8 cellular contexts compared by ENCODE assay signal in genomic region chr13:48094404-48094780, GRCh38. TPM values are rescaled to one million over a fixed set of nuclear protein-coding genes. Genes with fewer than 3 reads are reported as not detected.
DNase-seq lines count a peak whose midpoint lies in the region; ATAC-seq and TF ChIP-seq lines count a peak whose summit lies in the region.

No MANE protein-coding gene starts in this region.

- CTCF ChIA-PET in HEK293T (lab: Yijun Ruan, JAX), result no interaction called here
- CTCF ChIA-PET in naive thymus-derived CD4-positive, alpha-beta T cell (lab: Charles Lee), result interaction anchor here (0.7 to 2.2 kb wide), 7 partner anchors 16 to 208 kb away, joined by 3 to 13 read pairs (median 5); partner anchors contain the start of gene NUDT15

- peaks cover 13 to 26% of the 10 kb centered on the region in 2 donors for H3K4me1 ChIP-seq in naive thymus-derived CD4-positive, alpha-beta T cell (ENCODE audit: control insufficient read depth in 2 of 2, insufficient read depth in 2 of 2, low read length in 2 of 2)

- ATAC-seq in naive thymus-derived CD4-positive, alpha-beta T cell, result peak; percentile 1
- ATAC-seq in HG02571 (IDR thresholded peaks at IDR 0.05; ENCODE audit: unreplicated experiment) (no peak), GM18909 (IDR thresholded peaks at IDR 0.05; ENCODE audit: poor library complexity, unreplicated experiment) (no peak)

- H3K27me3 Mint-ChIP-seq in naive thymus-derived CD4-positive, alpha-beta T cell, result peaks cover 0 to 9% (median 0%) of the 10 kb centered on the region in 5 donors

- intact Hi-C loops in naive thymus-derived CD4-positive, alpha-beta T cell (cut with micrococcal nuclease), result loop anchor here (2.0 to 10.0 kb wide), 7 partner anchors 32 to 1350 kb away; partner anchors contain the start of genes CYSLTR2 (in 2 of the 2), CAB39L (in 1 of the 2), RCBTB2 (in 1 of the 2) and SETDB2 (in 1 of the 2)

- POLR2A ChIA-PET in HEK293T (lab: Yijun Ruan, JAX), result interaction anchor here (0.8 to 2.0 kb wide), 3 partner anchors 16 to 118 kb away, joined by 3 to 7 read pairs (median 4); partner anchors contain the start of gene NUDT15
- POLR2A ChIA-PET in naive thymus-derived CD4-positive, alpha-beta T cell (lab: Charles Lee), result interaction anchor here (0.8 to 2.4 kb wide), 16 partner anchors 12 to 882 kb away, joined by 3 to 14 read pairs (median 5); partner anchors contain the start of genes FNDC3A, ITM2B and NUDT15

- H3K27ac ChIP-seq in SK-N-MC, result 0 out of 2 replicates have a peak overlapping the region, but pooled peaks have one; percentile 6
- peak overlapping the region; percentile 28 for H3K27ac ChIP-seq in epithelial cell of prostate
- H3K27ac ChIP-seq in naive thymus-derived CD4-positive, alpha-beta T cell (ENCODE audit: low read depth, low read length), result peak overlapping the region; percentile 99

- peak overlapping the region; percentile 80 for H3K4me3 ChIP-seq in SK-N-MC
- peak overlapping the region; percentile 90 for H3K4me3 ChIP-seq in naive thymus-derived CD4-positive, alpha-beta T cell (ENCODE audit: low read length)

- no peaks in the 10 kb centered on the region for H3K36me3 ChIP-seq in SK-N-MC (ENCODE audit: insufficient read depth, low read length)
- peaks cover 0 to 9% (median 0%) of the 10 kb centered on the region in 3 experiments for H3K36me3 ChIP-seq in naive thymus-derived CD4-positive, alpha-beta T cell (ENCODE audit: control insufficient read depth in 2 of 3, insufficient read depth in 3 of 3, low read length in 3 of 3)

- peaks cover 27 to 62% (median 54%) of the 10 kb centered on the region in 7 donors for H3K4me1 Mint-ChIP-seq in naive thymus-derived CD4-positive, alpha-beta T cell

- H3K9me3 Mint-ChIP-seq in naive thymus-derived CD4-positive, alpha-beta T cell, result peaks cover 0 to 4% (median 0%) of the 10 kb centered on the region in 11 donors

- peak overlapping the region; percentile 92 to 98 (median 96) for H3K27ac Mint-ChIP-seq in naive thymus-derived CD4-positive, alpha-beta T cell

- peak; percentile 28 for DNase-seq in ELR (ENCODE audit: low read depth)
- DNase-seq in HEK293T (ENCODE audit: extremely low spot score), result peak; percentile 22
- no peak for DNase-seq in SK-N-MC (ENCODE audit: low read depth, low spot score)
- DNase-seq in epithelial cell of prostate (ENCODE audit: low read depth, low spot score), result no peak
- peak in 1 of 9 donors; percentile 4 for DNase-seq in naive thymus-derived CD4-positive, alpha-beta T cell
- no peak for DNase-seq in NCI-H2196 treated with DMSO at 0.1 percent for 48 hours (lab: John Stamatoyannopoulos, UW; ENCODE audit: unreplicated experiment)

- no peaks in the 10 kb centered on the region for H3K9me3 ChIP-seq in SK-N-MC (ENCODE audit: low read depth, low read length)
- H3K9me3 ChIP-seq in naive thymus-derived CD4-positive, alpha-beta T cell (ENCODE audit: control insufficient read depth in 2 of 3, low read length in 3 of 3), result no peaks in the 10 kb centered on the region

- H3K27me3 ChIP-seq in naive thymus-derived CD4-positive, alpha-beta T cell (ENCODE audit: control insufficient read depth in 2 of 2, insufficient read depth in 2 of 2, low read length in 2 of 2), result no peaks in the 10 kb centered on the region

- peak overlapping the region; percentile 91 for H3K9ac ChIP-seq in SK-N-MC (ENCODE audit: insufficient read length)

- peak overlapping the region; percentile 94 to 99 (median 96) for H3K4me3 Mint-ChIP-seq in naive thymus-derived CD4-positive, alpha-beta T cell

- H3K36me3 Mint-ChIP-seq in naive thymus-derived CD4-positive, alpha-beta T cell, result peaks cover 0 to 6% (median 1%) of the 10 kb centered on the region in 5 donors

TF ChIP-seq in HEK293T, 16 proteins besides CTCF, POLR2A, EP300 and RAD21:
- TF ChIP-seq LEF1 (IDR thresholded peaks at IDR 0.05; ENCODE audit: borderline replicate concordance), result no peak
- TF ChIP-seq ZNF384 (IDR thresholded peaks at IDR 0.05), result no peak
- no peak for TF ChIP-seq ELF4 (IDR thresholded peaks at IDR 0.05)
- no peak for TF ChIP-seq FOXA1 (IDR thresholded peaks at IDR 0.05)
- TF ChIP-seq PKNOX1 (IDR thresholded peaks at IDR 0.05), result no peak
- TF ChIP-seq HDGF (IDR thresholded peaks at IDR 0.05; ENCODE audit: borderline replicate concordance), result no peak
- no peak for TF ChIP-seq FOXK2 (IDR thresholded peaks at IDR 0.05)
- TF ChIP-seq FOXM1 (IDR thresholded peaks at IDR 0.05; ENCODE audit: borderline replicate concordance), result no peak
- TF ChIP-seq ARNT (IDR thresholded peaks at IDR 0.05), result no peak
- no peak for TF ChIP-seq BHLHE40 (IDR thresholded peaks at IDR 0.05; ENCODE audit: borderline replicate concordance)
- TF ChIP-seq SP1 (IDR thresholded peaks at IDR 0.05), result no peak
- no peak for TF ChIP-seq TARDBP (IDR thresholded peaks at IDR 0.05)
- TF ChIP-seq SUZ12 (IDR thresholded peaks at IDR 0.05), result no peak
- no peak for TF ChIP-seq NFRKB (IDR thresholded peaks at IDR 0.05)
- TF ChIP-seq L3MBTL2 (conservative IDR thresholded peaks at IDR 0.05), result no peak
- no peak for TF ChIP-seq CTBP1 (IDR thresholded peaks at IDR 0.05; ENCODE audit: borderline replicate concordance)

RNA-seq across cellular contexts. Expression of gene MED4, which starts 0.5 kb away (rescaled TPM):
- 10 to 100 TPM; 43.4 to 60.9 (median 50.0) TPM for total RNA-seq in naive thymus-derived CD4-positive, alpha-beta T cell
- polyA plus RNA-seq in naive thymus-derived CD4-positive, alpha-beta T cell, result 10 to 100 TPM; 79.8 to 90.0 TPM

RNA-seq across cellular contexts. Expression of gene NUDT15, which starts 56.9 kb away (rescaled TPM):
- 10 to 100 TPM in 1 of 5 experiments, 1 to 10 TPM in 4; 4.3 to 13.6 (median 8.7) TPM for total RNA-seq in naive thymus-derived CD4-positive, alpha-beta T cell
- 10 to 100 TPM in 1 of 2 donors, 1 to 10 TPM in 1; 7.2 to 10.0 TPM for polyA plus RNA-seq in naive thymus-derived CD4-positive, alpha-beta T cell

Comparison
In these comparisons a context has a peak if more than half of its experiments do, and no peak if none do; other contexts are left out.
1. DNase-seq: peak in ELR (single experiment) and HEK293T (single experiment); none in SK-N-MC (single experiment), epithelial cell of prostate (single experiment) and NCI-H2196 treated with DMSO at 0.1 percent for 48 hours (single experiment).
2. H3K27ac ChIP-seq: peak in every context shown above with its lines; median percentile 99 in naive thymus-derived CD4-positive, alpha-beta T cell; 28 in epithelial cell of prostate; 6 in SK-N-MC.